1 cellular context compared by ENCODE assay signal in the genomic region with DNA sequence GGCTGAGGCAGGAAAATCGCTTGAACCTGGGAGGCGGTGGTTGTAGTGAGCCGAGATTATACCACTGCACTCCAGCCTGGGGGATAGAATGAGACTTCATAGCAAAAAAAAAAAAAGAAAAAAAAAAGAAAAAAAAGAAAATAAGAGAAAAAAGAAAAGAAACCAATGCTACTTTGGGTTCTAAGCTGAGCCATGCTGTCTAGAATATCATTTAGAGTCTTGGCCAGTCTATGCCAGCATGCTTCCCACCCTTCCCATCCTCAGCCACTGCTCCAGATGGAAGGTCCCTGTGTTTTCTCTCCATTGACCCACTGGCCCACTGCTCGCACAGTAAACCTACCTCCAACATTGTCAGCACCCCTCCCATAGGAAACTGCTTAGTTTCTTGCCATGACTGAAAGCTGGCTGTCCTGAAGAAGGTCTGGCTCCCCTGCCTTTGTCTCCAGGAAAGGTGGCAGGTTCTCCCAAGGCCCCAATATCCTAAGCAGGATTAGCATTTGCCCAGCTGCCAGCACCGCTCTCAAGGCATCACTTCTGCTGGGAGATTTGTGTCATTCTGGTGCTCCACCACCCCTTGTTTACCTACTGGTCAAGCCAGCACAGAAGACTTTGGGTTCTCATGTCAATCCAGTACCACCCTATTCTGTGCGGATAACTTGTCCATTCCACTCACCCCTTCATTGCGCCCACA.
TF ChIP-seq lines count a peak whose summit lies in the region.

No MANE protein-coding gene starts in this region.

TF ChIP-seq in HepG2, 621 proteins besides CTCF, POLR2A, EP300 and RAD21:
- TF ChIP-seq, protein P1, sequence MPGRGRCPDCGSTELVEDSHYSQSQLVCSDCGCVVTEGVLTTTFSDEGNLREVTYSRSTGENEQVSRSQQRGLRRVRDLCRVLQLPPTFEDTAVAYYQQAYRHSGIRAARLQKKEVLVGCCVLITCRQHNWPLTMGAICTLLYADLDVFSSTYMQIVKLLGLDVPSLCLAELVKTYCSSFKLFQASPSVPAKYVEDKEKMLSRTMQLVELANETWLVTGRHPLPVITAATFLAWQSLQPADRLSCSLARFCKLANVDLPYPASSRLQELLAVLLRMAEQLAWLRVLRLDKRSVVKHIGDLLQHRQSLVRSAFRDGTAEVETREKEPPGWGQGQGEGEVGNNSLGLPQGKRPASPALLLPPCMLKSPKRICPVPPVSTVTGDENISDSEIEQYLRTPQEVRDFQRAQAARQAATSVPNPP (CRISPR knock-in tag; IDR thresholded peaks at IDR 0.05), result no peak
- TF ChIP-seq, protein P2, sequence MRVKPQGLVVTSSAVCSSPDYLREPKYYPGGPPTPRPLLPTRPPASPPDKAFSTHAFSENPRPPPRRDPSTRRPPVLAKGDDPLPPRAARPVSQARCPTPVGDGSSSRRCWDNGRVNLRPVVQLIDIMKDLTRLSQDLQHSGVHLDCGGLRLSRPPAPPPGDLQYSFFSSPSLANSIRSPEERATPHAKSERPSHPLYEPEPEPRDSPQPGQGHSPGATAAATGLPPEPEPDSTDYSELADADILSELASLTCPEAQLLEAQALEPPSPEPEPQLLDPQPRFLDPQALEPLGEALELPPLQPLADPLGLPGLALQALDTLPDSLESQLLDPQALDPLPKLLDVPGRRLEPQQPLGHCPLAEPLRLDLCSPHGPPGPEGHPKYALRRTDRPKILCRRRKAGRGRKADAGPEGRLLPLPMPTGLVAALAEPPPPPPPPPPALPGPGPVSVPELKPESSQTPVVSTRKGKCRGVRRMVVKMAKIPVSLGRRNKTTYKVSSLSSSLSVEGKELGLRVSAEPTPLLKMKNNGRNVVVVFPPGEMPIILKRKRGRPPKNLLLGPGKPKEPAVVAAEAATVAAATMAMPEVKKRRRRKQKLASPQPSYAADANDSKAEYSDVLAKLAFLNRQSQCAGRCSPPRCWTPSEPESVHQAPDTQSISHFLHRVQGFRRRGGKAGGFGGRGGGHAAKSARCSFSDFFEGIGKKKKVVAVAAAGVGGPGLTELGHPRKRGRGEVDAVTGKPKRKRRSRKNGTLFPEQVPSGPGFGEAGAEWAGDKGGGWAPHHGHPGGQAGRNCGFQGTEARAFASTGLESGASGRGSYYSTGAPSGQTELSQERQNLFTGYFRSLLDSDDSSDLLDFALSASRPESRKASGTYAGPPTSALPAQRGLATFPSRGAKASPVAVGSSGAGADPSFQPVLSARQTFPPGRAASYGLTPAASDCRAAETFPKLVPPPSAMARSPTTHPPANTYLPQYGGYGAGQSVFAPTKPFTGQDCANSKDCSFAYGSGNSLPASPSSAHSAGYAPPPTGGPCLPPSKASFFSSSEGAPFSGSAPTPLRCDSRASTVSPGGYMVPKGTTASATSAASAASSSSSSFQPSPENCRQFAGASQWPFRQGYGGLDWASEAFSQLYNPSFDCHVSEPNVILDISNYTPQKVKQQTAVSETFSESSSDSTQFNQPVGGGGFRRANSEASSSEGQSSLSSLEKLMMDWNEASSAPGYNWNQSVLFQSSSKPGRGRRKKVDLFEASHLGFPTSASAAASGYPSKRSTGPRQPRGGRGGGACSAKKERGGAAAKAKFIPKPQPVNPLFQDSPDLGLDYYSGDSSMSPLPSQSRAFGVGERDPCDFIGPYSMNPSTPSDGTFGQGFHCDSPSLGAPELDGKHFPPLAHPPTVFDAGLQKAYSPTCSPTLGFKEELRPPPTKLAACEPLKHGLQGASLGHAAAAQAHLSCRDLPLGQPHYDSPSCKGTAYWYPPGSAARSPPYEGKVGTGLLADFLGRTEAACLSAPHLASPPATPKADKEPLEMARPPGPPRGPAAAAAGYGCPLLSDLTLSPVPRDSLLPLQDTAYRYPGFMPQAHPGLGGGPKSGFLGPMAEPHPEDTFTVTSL (CRISPR knock-in tag; IDR thresholded peaks at IDR 0.05; ENCODE audit: borderline replicate concordance), result no peak
- TF ChIP-seq, protein P3, sequence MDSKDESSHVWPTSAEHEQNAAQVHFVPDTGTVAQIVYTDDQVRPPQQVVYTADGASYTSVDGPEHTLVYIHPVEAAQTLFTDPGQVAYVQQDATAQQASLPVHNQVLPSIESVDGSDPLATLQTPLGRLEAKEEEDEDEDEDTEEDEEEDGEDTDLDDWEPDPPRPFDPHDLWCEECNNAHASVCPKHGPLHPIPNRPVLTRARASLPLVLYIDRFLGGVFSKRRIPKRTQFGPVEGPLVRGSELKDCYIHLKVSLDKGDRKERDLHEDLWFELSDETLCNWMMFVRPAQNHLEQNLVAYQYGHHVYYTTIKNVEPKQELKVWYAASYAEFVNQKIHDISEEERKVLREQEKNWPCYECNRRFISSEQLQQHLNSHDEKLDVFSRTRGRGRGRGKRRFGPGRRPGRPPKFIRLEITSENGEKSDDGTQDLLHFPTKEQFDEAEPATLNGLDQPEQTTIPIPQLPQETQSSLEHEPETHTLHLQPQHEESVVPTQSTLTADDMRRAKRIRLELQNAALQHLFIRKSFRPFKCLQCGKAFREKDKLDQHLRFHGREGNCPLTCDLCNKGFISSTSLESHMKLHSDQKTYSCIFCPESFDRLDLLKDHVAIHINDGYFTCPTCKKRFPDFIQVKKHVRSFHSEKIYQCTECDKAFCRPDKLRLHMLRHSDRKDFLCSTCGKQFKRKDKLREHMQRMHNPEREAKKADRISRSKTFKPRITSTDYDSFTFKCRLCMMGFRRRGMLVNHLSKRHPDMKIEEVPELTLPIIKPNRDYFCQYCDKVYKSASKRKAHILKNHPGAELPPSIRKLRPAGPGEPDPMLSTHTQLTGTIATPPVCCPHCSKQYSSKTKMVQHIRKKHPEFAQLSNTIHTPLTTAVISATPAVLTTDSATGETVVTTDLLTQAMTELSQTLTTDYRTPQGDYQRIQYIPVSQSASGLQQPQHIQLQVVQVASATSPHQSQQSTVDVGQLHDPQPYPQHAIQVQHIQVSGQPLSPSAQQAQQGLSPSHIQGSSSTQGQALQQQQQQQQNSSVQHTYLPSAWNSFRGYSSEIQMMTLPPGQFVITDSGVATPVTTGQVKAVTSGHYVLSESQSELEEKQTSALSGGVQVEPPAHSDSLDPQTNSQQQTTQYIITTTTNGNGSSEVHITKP (CRISPR knock-in tag; IDR thresholded peaks at IDR 0.05; ENCODE audit: low read depth), result 0 out of 2 replicates have a peak, but pooled peaks have one; percentile 61
